ENCODE assay signal across 9 cellular contexts in genomic region chr10:14382022-14382421, GRCh38. TPM values are rescaled to one million over a fixed set of nuclear protein-coding genes. Genes with fewer than 3 reads are reported as not detected.
A peak's percentile ranks its signal among the peaks of the same experiment; 100 is the strongest.
DNase-seq lines count a peak whose midpoint lies in the region; ATAC-seq lines count a peak whose summit lies in the region.
"Had no signal": no experiment of that assay in that cellular context is flagged by ENCODE, and none has a peak within 500 bp of the region (broad histone marks: within the 10 kb centered on the region; RNA-seq: fewer than 3 reads in every experiment).

No MANE protein-coding gene starts in this region.

- H3K27me3 Mint-ChIP-seq in activated naive CD8-positive, alpha-beta T cell treated with anti-CD3 and anti-CD28 coated beads, Interleukin-2, amount 10 ng/mL, durations not matched to agents 7 days and 5 days, result peaks cover 2% of the 10 kb centered on the region

- no peak for DNase-seq in activated naive CD8-positive, alpha-beta T cell treated with anti-CD3 and anti-CD28 coated beads, Interleukin-2, amount 10 ng/mL, durations not matched to agents 7 days and 5 days
- peak; percentile 21 to 50 (median 45) for DNase-seq in stimulated activated CD4-positive, alpha-beta T cell treated with anti-CD3 and anti-CD28 coated beads, TNF-alpha, amount 100 ng/mL, for 24 hours (ENCODE audit: low read depth in 3 of 3)
- DNase-seq in left lobe of liver (ENCODE audit: low spot score) (no peak), GDM1 (lab: John Stamatoyannopoulos, UW) (no peak), T-helper 9 cell (no peak)
- DNase-seq: NCI-H446 treated with DMSO at 0.1 percent for 48 hours had no signal

- POLR2A ChIA-PET in activated naive CD8-positive, alpha-beta T cell treated with anti-CD3 and anti-CD28 coated beads, Interleukin-2, amount 10 ng/mL, durations not matched to agents 7 days and 5 days (lab: Charles Lee), result no interaction called here

- no peak overlapping the region for H3K27ac Mint-ChIP-seq in activated naive CD8-positive, alpha-beta T cell treated with anti-CD3 and anti-CD28 coated beads, Interleukin-2, amount 10 ng/mL, durations not matched to agents 7 days and 5 days

- H3K36me3 Mint-ChIP-seq in activated naive CD8-positive, alpha-beta T cell treated with anti-CD3 and anti-CD28 coated beads, Interleukin-2, amount 10 ng/mL, durations not matched to agents 7 days and 5 days, result no peaks in the 10 kb centered on the region

- H3K4me1 Mint-ChIP-seq in activated naive CD8-positive, alpha-beta T cell treated with anti-CD3 and anti-CD28 coated beads, Interleukin-2, amount 10 ng/mL, durations not matched to agents 7 days and 5 days, result peaks cover 23% of the 10 kb centered on the region

- no peak overlapping the region for H3K4me3 Mint-ChIP-seq in activated naive CD8-positive, alpha-beta T cell treated with anti-CD3 and anti-CD28 coated beads, Interleukin-2, amount 10 ng/mL, durations not matched to agents 7 days and 5 days

- H3K9me3 Mint-ChIP-seq in activated naive CD8-positive, alpha-beta T cell treated with anti-CD3 and anti-CD28 coated beads, Interleukin-2, amount 10 ng/mL, durations not matched to agents 7 days and 5 days, result no peaks in the 10 kb centered on the region

- ATAC-seq in GM19452 (IDR thresholded peaks at IDR 0.05; ENCODE audit: unreplicated experiment) (peak; percentile 61), HG03520 (IDR thresholded peaks at IDR 0.05; ENCODE audit: unreplicated experiment) (peak; percentile 53), left lobe of liver (no peak), HG03039 (IDR thresholded peaks at IDR 0.05; ENCODE audit: unreplicated experiment) (no peak)
- peak; percentile 74 for ATAC-seq in activated naive CD8-positive, alpha-beta T cell treated with anti-CD3 and anti-CD28 coated beads, Interleukin-2, amount 10 ng/mL, durations not matched to agents 7 days and 5 days (ENCODE audit: low read depth)

RNA-seq across cellular contexts. Expression of gene FRMD4A, which starts 51.3 kb away (rescaled TPM):
- 1 to 10 TPM in 1 of 2 experiments, under 1 TPM in 1; 0.88 to 1.4 TPM for total RNA-seq in activated naive CD8-positive, alpha-beta T cell treated with anti-CD3 and anti-CD28 coated beads, Interleukin-2, amount 10 ng/mL, durations not matched to agents 7 days and 5 days
- total RNA-seq in left lobe of liver, result 13.8 TPM

Comparison
In these comparisons a context has a peak if more than half of its experiments do, and no peak if none do; other contexts are left out.
1. ATAC-seq: peak in GM19452 (single experiment), HG03520 (single experiment) and activated naive CD8-positive, alpha-beta T cell treated with anti-CD3 and anti-CD28 coated beads, Interleukin-2, amount 10 ng/mL, durations not matched to agents 7 days and 5 days (single experiment); none in left lobe of liver (single experiment) and HG03039 (single experiment).
2. DNase-seq: peak in stimulated activated CD4-positive, alpha-beta T cell treated with anti-CD3 and anti-CD28 coated beads, TNF-alpha, amount 100 ng/mL, for 24 hours (3 of 3); none in activated naive CD8-positive, alpha-beta T cell treated with anti-CD3 and anti-CD28 coated beads, Interleukin-2, amount 10 ng/mL, durations not matched to agents 7 days and 5 days (single experiment), left lobe of liver (single experiment), GDM1 (single experiment) and T-helper 9 cell (single experiment).